8 cellular contexts compared by ENCODE assay signal in genomic region chr5:17216176-17216973, GRCh38. TPM values are rescaled to one million over a fixed set of nuclear protein-coding genes. Genes with fewer than 3 reads are reported as not detected.
DNase-seq lines count a peak whose midpoint lies in the region; ATAC-seq and TF ChIP-seq lines count a peak whose summit lies in the region.

No MANE protein-coding gene starts in this region.

- TF ChIP-seq CTCF in C4-2B (conservative IDR thresholded peaks at IDR 0.05) (peak; percentile 86), WI38 (IDR thresholded peaks at IDR 0.05; ENCODE audit: low read depth, low read length) (peak; percentile 72), right lobe of liver (IDR thresholded peaks at IDR 0.05) (peak; percentile 60 to 85 (median 78))

- H3K27ac ChIP-seq in C4-2B: no peak overlapping the region
- H3K27ac ChIP-seq in ectodermal cell (ENCODE audit: insufficient read depth, low read depth, low read length, poor library complexity, severe bottlenecking): peak overlapping the region; percentile 68
- no peak overlapping the region for H3K27ac ChIP-seq in right lobe of liver

- 0 to 1% methylated on average over 59 of the region's 59 CpGs for WGBS in ectodermal cell, 2 experiments
- WGBS in right lobe of liver (ENCODE audit: insufficient coverage, low coverage, low lambda C conversion rate, missing lambda C conversion rate): 6% methylated on average over 41 of the region's 59 CpGs

- H3K36me3 ChIP-seq in ectodermal cell (ENCODE audit: control insufficient read depth, insufficient read depth, low read length) (no peaks in the 10 kb centered on the region), right lobe of liver (no peaks in the 10 kb centered on the region)

- H3K27me3 ChIP-seq in ectodermal cell (ENCODE audit: control insufficient read depth, insufficient read depth, low read length, poor library complexity, severe bottlenecking): no peaks in the 10 kb centered on the region
- no peaks in the 10 kb centered on the region for H3K27me3 ChIP-seq in right lobe of liver

- peak overlapping the region; percentile 59 for H3K4me3 ChIP-seq in WI38 (ENCODE audit: low read depth, low read length)
- peak overlapping the region; percentile 88 for H3K4me3 ChIP-seq in ectodermal cell (ENCODE audit: insufficient read depth, low read depth, low read length)
- H3K4me3 ChIP-seq in right lobe of liver: peak overlapping the region in 1 of 3 donors; percentile 16

- TF ChIP-seq POLR2A in right lobe of liver (IDR thresholded peaks at IDR 0.05): no peak

- ATAC-seq in HG03342 (IDR thresholded peaks at IDR 0.05; ENCODE audit: unreplicated experiment) (peak; percentile 49), right lobe of liver (peak; percentile 77 to 86 (median 80))

- intact Hi-C loops in right lobe of liver (cut with DNase I): loop anchor here in 1 of 2 donors (10.0 kb wide), 1 partner anchor 1078 kb away; no protein-coding TSS in a partner anchor

- peaks cover 16% of the 10 kb centered on the region for H3K4me1 ChIP-seq in ectodermal cell (ENCODE audit: control insufficient read depth, insufficient read depth, low read length)
- H3K4me1 ChIP-seq in right lobe of liver: no peaks in the 10 kb centered on the region

- DNase-seq in GM19240 (ENCODE audit: insufficient read length, low spot score) (peak; percentile 54), NCI-H2196 treated with DMSO at 0.1 percent for 48 hours (lab: John Stamatoyannopoulos, UW; ENCODE audit: unreplicated experiment) (peak; percentile 16), right lobe of liver (peak; percentile 81 to 87 (median 87))
- DNase-seq in stimulated activated CD4-positive, alpha-beta T cell treated with anti-CD3 and anti-CD28 coated beads, TNF-alpha, amount 100 ng/mL, for 4 hours (ENCODE audit: low read depth in 3 of 3): peak in 2 of 3 experiments; percentile 10 to 18

- H3K9me3 ChIP-seq in ectodermal cell (ENCODE audit: control insufficient read depth, low read length) (no peaks in the 10 kb centered on the region), right lobe of liver (no peaks in the 10 kb centered on the region)

RNA-seq across cellular contexts. Expression of gene BASP1, which starts 1.1 kb away (rescaled TPM):
- 168 TPM for polyA plus RNA-seq in ectodermal cell (2013, experiment 1 of 4)
- polyA plus RNA-seq in ectodermal cell (2013, experiment 2 of 4): 174 TPM
- 178 TPM for polyA plus RNA-seq in ectodermal cell (2013, experiment 3 of 4)
- polyA plus RNA-seq in ectodermal cell (2013, experiment 4 of 4): 208 TPM
- total RNA-seq in right lobe of liver: 10 to 100 TPM in 1 of 6 experiments, 1 to 10 TPM in 5; 2.6 to 11.2 (median 4.7) TPM

Comparison
In these comparisons a context has a peak if more than half of its experiments do, and no peak if none do; other contexts are left out.
1. DNase-seq: peak in every context shown above with its lines; median percentile 87 in right lobe of liver; 54 in GM19240; 16 in NCI-H2196 treated with DMSO at 0.1 percent for 48 hours; 14 in stimulated activated CD4-positive, alpha-beta T cell treated with anti-CD3 and anti-CD28 coated beads, TNF-alpha, amount 100 ng/mL, for 4 hours.